Comparison of ENCODE assay signal across 9 cellular contexts in genomic region chr16:46790599-46791270, GRCh38. TPM values are rescaled to one million over a fixed set of nuclear protein-coding genes. Genes with fewer than 3 reads are reported as not detected.
DNase-seq lines count a peak whose midpoint lies in the region; ATAC-seq and TF ChIP-seq lines count a peak whose summit lies in the region.
"Had no signal": no experiment of that assay in that cellular context is flagged by ENCODE, and none has a peak within 500 bp of the region (broad histone marks: within the 10 kb centered on the region; RNA-seq: fewer than 3 reads in every experiment).

No MANE protein-coding gene starts in this region.

- H3K4me2 ChIP-seq in OCI-LY3 (ENCODE audit: low read length) = peak overlapping the region; percentile 63
- H3K4me2 ChIP-seq in trophoblast cell (ENCODE audit: low read length) = peak overlapping the region; percentile 67

- peak overlapping the region; percentile 28 for H3K4ac ChIP-seq in trophoblast cell (ENCODE audit: low read depth, low read length)

- H2AFZ ChIP-seq in OCI-LY3 (ENCODE audit: low read depth, low read length) (no peak overlapping the region), trophoblast cell (ENCODE audit: insufficient read depth, low read length, poor library complexity) (no peak overlapping the region)

- H3K9me3 Mint-ChIP-seq in effector memory CD8-positive, alpha-beta T cell = peaks cover 4 to 9% of the 10 kb centered on the region in 2 donors

- no peak overlapping the region for H2AK5ac ChIP-seq in trophoblast cell (ENCODE audit: low read length)

- H4K8ac ChIP-seq in trophoblast cell (ENCODE audit: low read depth, low read length) = no peak overlapping the region

- peak; percentile 17 for DNase-seq in NCI-H2171 treated with DMSO at 0.1 percent for 48 hours (lab: John Stamatoyannopoulos, UW)
- no peak for DNase-seq in NCI-H2171 (lab: John Stamatoyannopoulos, UW)
- no peak for DNase-seq in effector memory CD8-positive, alpha-beta T cell
- DNase-seq in trophoblast cell = no peak
- DNase-seq in head of caudate nucleus = no peak
- no peak for DNase-seq in cerebellar nuclear complex (lab: John Stamatoyannopoulos, UW)
- DNase-seq: KBM-7 had no signal

- H3K9me3 ChIP-seq in OCI-LY3 (ENCODE audit: insufficient read depth, low read length) (peaks cover 9% of the 10 kb centered on the region), trophoblast cell (ENCODE audit: insufficient read depth, low read depth, low read length) (peaks cover 2% of the 10 kb centered on the region)

- TF ChIP-seq CTCF in OCI-LY3 (IDR thresholded peaks at IDR 0.05; ENCODE audit: low read depth, low read length) = no peak

- H3K79me2 ChIP-seq in OCI-LY3 (ENCODE audit: low read length) (peaks cover 13% of the 10 kb centered on the region; the same call in 1 of the 2 replicates), trophoblast cell (ENCODE audit: control insufficient read depth, insufficient read depth, low read length, poor library complexity) (peaks cover 4% of the 10 kb centered on the region)

- no peak overlapping the region for H3K18ac ChIP-seq in trophoblast cell (ENCODE audit: low read length)

- intact Hi-C loops in head of caudate nucleus (cut with DNase I) = no loop called here

- WGBS in trophoblast cell (ENCODE audit: extremely low coverage, insufficient coverage, insufficient read length) = no CpG with 5 or more reads among the region's 8 CpGs

- no peak overlapping the region for H2BK12ac ChIP-seq in trophoblast cell (ENCODE audit: low read length)

- peak overlapping the region; percentile 45 for H3K14ac ChIP-seq in trophoblast cell (ENCODE audit: low read length)

- no peak overlapping the region for H4K12ac ChIP-seq in trophoblast cell (ENCODE audit: low read depth, low read length)

- no peaks in the 10 kb centered on the region for H3K36me3 Mint-ChIP-seq in effector memory CD8-positive, alpha-beta T cell (ENCODE audit: insufficient read depth)

- H3K27me3 ChIP-seq in OCI-LY3 (ENCODE audit: low read depth, low read length) (no peaks in the 10 kb centered on the region), trophoblast cell (ENCODE audit: insufficient read depth, low read length) (no peaks in the 10 kb centered on the region)

- H2BK120ac ChIP-seq in trophoblast cell (ENCODE audit: insufficient read depth, low read length, poor library complexity) = no peak overlapping the region

- H3K9ac ChIP-seq in OCI-LY3 (ENCODE audit: low read length) = peak overlapping the region; percentile 43
- no peak overlapping the region for H3K9ac ChIP-seq in trophoblast cell (ENCODE audit: low read length)

- H3K4me3 Mint-ChIP-seq in effector memory CD8-positive, alpha-beta T cell = peak overlapping the region; percentile 81 to 82

- peaks cover 22% of the 10 kb centered on the region; the same call in 1 of the 2 replicates for H4K20me1 ChIP-seq in OCI-LY3 (ENCODE audit: insufficient read depth, low read length)

- peaks cover 20% of the 10 kb centered on the region for H3K79me1 ChIP-seq in trophoblast cell (ENCODE audit: low read length)

- H3K4me1 Mint-ChIP-seq in effector memory CD8-positive, alpha-beta T cell (ENCODE audit: low read depth in 2 of 2) = peaks cover 10 to 12% of the 10 kb centered on the region in 2 donors

- H4K91ac ChIP-seq in trophoblast cell (ENCODE audit: low read depth, low read length) = peak overlapping the region; percentile 27

- peaks cover 30% of the 10 kb centered on the region for H3K36me3 ChIP-seq in OCI-LY3 (replicated peaks; ENCODE audit: low read depth, low read length)
- H3K36me3 ChIP-seq in trophoblast cell (ENCODE audit: control insufficient read depth in 1 of 2, insufficient read depth in 2 of 2, low read length in 2 of 2) = peaks cover 2% of the 10 kb centered on the region in 2 experiments

- H3K27ac Mint-ChIP-seq in effector memory CD8-positive, alpha-beta T cell = peak overlapping the region in 1 of 2 donors; percentile 81

- H3K4me1 ChIP-seq in OCI-LY3 (ENCODE audit: low read length) = peaks cover 45% of the 10 kb centered on the region
- H3K4me1 ChIP-seq in trophoblast cell (ENCODE audit: control insufficient read depth in 1 of 2, insufficient read depth in 2 of 2, low read length in 2 of 2) = peaks cover 6 to 12% of the 10 kb centered on the region in 2 experiments

- ATAC-seq in effector memory CD8-positive, alpha-beta T cell (replicated peaks) = no peak
- ATAC-seq in GM21717 (IDR thresholded peaks at IDR 0.05; ENCODE audit: unreplicated experiment) = no peak

- H3K27ac ChIP-seq in OCI-LY3 (ENCODE audit: low read length) = no peak overlapping the region
- H3K27ac ChIP-seq in trophoblast cell (ENCODE audit: low read depth, low read length) = peak overlapping the region; percentile 87

- H3K23ac ChIP-seq in trophoblast cell (ENCODE audit: low read length) = no peak overlapping the region

- H2BK5ac ChIP-seq in trophoblast cell (ENCODE audit: low read depth, low read length, poor library complexity) = no peak overlapping the region

- no peaks in the 10 kb centered on the region for H3K27me3 Mint-ChIP-seq in effector memory CD8-positive, alpha-beta T cell

- H3K4me3 ChIP-seq in OCI-LY3 (ENCODE audit: low read length) (peak overlapping the region; percentile 86), trophoblast cell (ENCODE audit: low read depth, low read length) (no peak overlapping the region)

RNA-seq across cellular contexts. Expression of gene C16orf87, which starts 40.2 kb away (rescaled TPM):
- 30.3 and 33.4 TPM in 2 replicates for polyA plus RNA-seq in trophoblast cell (2013)

RNA-seq across cellular contexts. Expression of gene MYLK3, which starts 42.6 kb away (rescaled TPM):
- 1.8 and 2.2 TPM in 2 replicates for polyA plus RNA-seq in trophoblast cell (2013)
